20 cellular contexts compared by ENCODE assay signal in genomic region chr12:2836004-2836403, GRCh38. TPM values are rescaled to one million over a fixed set of nuclear protein-coding genes. Genes with fewer than 3 reads are reported as not detected.
"Had no signal": no experiment of that assay in that cellular context is flagged by ENCODE, and none has a peak within 500 bp of the region (broad histone marks: within the 10 kb centered on the region; RNA-seq: fewer than 3 reads in every experiment).

No MANE protein-coding gene starts in this region.

- H3K27ac ChIP-seq: colonic mucosa, esophagus squamous epithelium, gastrocnemius medialis had no signal

- FAIRE-seq: astrocyte, TTC549 had no signal

- ATAC-seq: gastrocnemius medialis; naive thymus-derived CD8-positive, alpha-beta T cell; stimulated activated naive B cell treated with anti-CD40 and anti-IgM and Interleukin-4, amounts not matched to agents 10 μg/mL and 1 μg/mL and 100 μg/mL, for 72 hours had no signal

- H3K27me3 ChIP-seq: colonic mucosa, esophagus squamous epithelium, uterus had no signal

- H3K4me1 ChIP-seq: colonic mucosa had no signal

- H3K9me3 ChIP-seq: colonic mucosa, esophagus squamous epithelium, gastrocnemius medialis, uterus had no signal

- H3K4me3 ChIP-seq: colonic mucosa, gastrocnemius medialis, uterus had no signal

- H3K36me3 ChIP-seq: colonic mucosa, gastrocnemius medialis, uterus had no signal

- DNase-seq: activated CD4-positive, alpha-beta memory T cell treated with anti-CD3 and anti-CD28 coated beads for 36 hours; activated naive CD4-positive, alpha-beta T cell treated with Interleukin-2 at 50 U/mL for 16 hours; activated naive CD8-positive, alpha-beta T cell treated with anti-CD3 and anti-CD28 coated beads for 36 hours; activated T-cell treated with anti-CD3 and anti-CD28 coated beads, Interleukin-2, amount 50 U/mL, for 48 hours; colonic mucosa; esophagus squamous epithelium; gastrocnemius medialis; head of caudate nucleus; hypothalamus; left ventricle myocardium superior; mammary epithelial cell; naive thymus-derived CD8-positive, alpha-beta T cell; retina; stimulated activated CD4-positive, alpha-beta T cell treated with anti-CD3 and anti-CD28 coated beads, Interleukin-2, amount 100 ng/mL, for 48 hours; stimulated activated CD8-positive, alpha-beta memory T cell treated with anti-CD3 and anti-CD28 coated beads, Interleukin-4, amount 100 ng/mL, for 48 hours; stimulated activated naive B cell treated with anti-CD40 and anti-IgM and Interleukin-4, amounts not matched to agents 10 μg/mL and 1 μg/mL and 100 μg/mL, for 72 hours; trophoblast cell; uterus had no signal

RNA-seq across cellular contexts. Expression of gene NRIP2, which starts 1.2 kb away (rescaled TPM):
- polyA plus RNA-seq: mammary epithelial cell had no signal

RNA-seq across cellular contexts. Expression of gene TEX52, which starts 20.8 kb away (rescaled TPM):
- polyA plus RNA-seq: mammary epithelial cell; naive thymus-derived CD8-positive, alpha-beta T cell had no signal
